1 cellular context compared by ENCODE assay signal in the genomic region with DNA sequence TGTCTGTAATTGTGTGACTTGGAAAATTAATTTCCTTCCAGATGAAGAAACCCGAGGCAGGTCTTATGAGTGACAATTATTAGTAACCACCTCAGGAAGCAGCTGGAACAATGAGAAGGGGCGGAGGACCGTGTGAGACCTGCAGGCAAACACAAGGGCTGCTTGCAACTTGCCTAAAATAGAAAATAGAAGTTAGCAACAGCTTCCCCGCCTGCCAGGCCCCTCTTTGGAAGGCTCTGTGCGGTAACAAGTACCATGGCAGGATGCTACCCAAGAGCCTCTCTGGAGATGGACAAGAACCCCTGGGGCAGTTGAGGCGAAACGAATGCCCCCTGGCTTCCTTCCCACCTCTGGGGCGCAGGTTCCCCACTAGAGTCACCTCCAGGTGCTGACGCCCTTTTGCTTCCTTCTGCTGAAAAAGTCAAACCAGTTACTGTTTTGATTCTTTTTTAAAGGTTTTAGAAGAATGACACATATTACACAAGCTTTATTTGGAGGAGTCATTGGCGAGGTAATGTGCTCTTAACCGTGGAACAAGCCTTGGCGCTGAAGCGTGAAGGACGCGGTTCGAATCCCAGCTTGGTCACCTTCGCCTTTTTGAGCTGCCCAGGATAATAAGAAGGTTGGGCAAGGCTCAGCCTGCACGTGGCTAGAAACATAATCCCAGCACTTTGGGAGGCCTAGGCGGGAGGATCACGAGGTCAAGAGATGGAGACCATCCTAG.
TF ChIP-seq lines count a peak whose summit lies in the region.

No MANE protein-coding gene starts in this region.

TF ChIP-seq in HepG2, 621 proteins besides CTCF, POLR2A, EP300 and RAD21 (continued from another document):
- TF ChIP-seq ZNF276 (CRISPR knock-in tag; IDR thresholded peaks at IDR 0.05; ENCODE audit: low read depth) (no peak), ZHX1 (CRISPR knock-in tag; IDR thresholded peaks at IDR 0.05; ENCODE audit: low read depth) (no peak), POLR2G (IDR thresholded peaks at IDR 0.05; ENCODE audit: low read depth, low read length) (no peak), ZNF704 (CRISPR knock-in tag; IDR thresholded peaks at IDR 0.05; ENCODE audit: borderline replicate concordance) (no peak), PAF1 (CRISPR knock-in tag; IDR thresholded peaks at IDR 0.05) (no peak), BRCA1 (CRISPR knock-in tag; IDR thresholded peaks at IDR 0.05) (no peak), NRL (CRISPR knock-in tag; IDR thresholded peaks at IDR 0.05; ENCODE audit: borderline replicate concordance) (no peak), MTA3 (CRISPR knock-in tag; IDR thresholded peaks at IDR 0.05) (no peak)
